Comparison of ENCODE assay signal across 14 cellular contexts in genomic region chr9:93820667-93821306, GRCh38.
DNase-seq lines count a peak whose midpoint lies in the region; ATAC-seq and TF ChIP-seq lines count a peak whose summit lies in the region.
"Had no signal": no experiment of that assay in that cellular context is flagged by ENCODE, and none has a peak within 500 bp of the region (broad histone marks: within the 10 kb centered on the region; RNA-seq: fewer than 3 reads in every experiment).

No MANE protein-coding gene starts in this region.

- TF ChIP-seq CTCF in GM12874 (IDR thresholded peaks at IDR 0.05; ENCODE audit: insufficient read depth, low read depth, low read length): 0 out of 2 replicates have a peak, but pooled peaks have one; percentile 1

- peak; percentile 25 for DNase-seq in NCI-H146 (lab: John Stamatoyannopoulos, UW)
- no peak for DNase-seq in NCI-H146 treated with DMSO at 0.1 percent for 48 hours (lab: John Stamatoyannopoulos, UW; ENCODE audit: unreplicated experiment)
- peak; percentile 2 for DNase-seq in OCI-M1 (lab: John Stamatoyannopoulos, UW)
- no peak for DNase-seq in left lobe of liver (ENCODE audit: low spot score)
- DNase-seq in Ammon's horn (ENCODE audit: low spot score): no peak
- no peak for DNase-seq in NCI-H187 (lab: John Stamatoyannopoulos, UW)
- DNase-seq: activated CD4-positive, alpha-beta T cell treated with anti-CD3 and anti-CD28 coated beads for 1 hour; adrenal gland; mesenchymal stem cell; NCI-H1436 treated with DMSO at 0.1 percent for 48 hours; NK-92 treated with Interleukin-12 subunit alpha and Interleukin-12 subunit beta, amount 100 ng/mL, for 24 hours; ovary had no signal

- ATAC-seq in left lobe of liver (peak; percentile 25), HG03432 (IDR thresholded peaks at IDR 0.05; ENCODE audit: unreplicated experiment) (no peak)

Comparison
In these comparisons a context has a peak if more than half of its experiments do, and no peak if none do; other contexts are left out.
1. DNase-seq: peak in NCI-H146 (single experiment) and OCI-M1 (single experiment); none in NCI-H146 treated with DMSO at 0.1 percent for 48 hours (single experiment), left lobe of liver (single experiment), Ammon's horn (single experiment) and NCI-H187 (0 of 2).